ENCODE assay signal across 20 cellular contexts in the genomic region with DNA sequence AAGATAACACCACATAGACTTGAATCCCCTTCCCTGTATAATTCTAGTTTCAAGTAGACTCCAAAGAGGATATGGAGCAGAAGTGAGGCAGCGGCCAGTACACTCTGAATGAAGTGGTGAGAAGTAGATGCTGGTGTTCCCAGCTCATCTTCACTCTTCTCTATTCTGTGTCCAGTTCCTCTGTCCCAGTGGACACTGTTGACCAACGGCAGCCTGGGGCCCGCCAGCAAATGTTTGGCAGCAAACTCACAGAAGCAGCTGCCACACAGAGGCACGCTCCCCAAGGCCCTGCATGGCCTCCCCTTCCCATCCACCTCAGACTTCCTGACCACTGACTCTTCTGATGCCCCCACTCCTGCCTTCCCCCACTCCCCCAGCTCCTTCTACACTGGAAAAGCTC.
DNase-seq lines count a peak whose midpoint lies in the region; ATAC-seq, FAIRE-seq and TF ChIP-seq lines count a peak whose summit lies in the region.
"Had no signal": no experiment of that assay in that cellular context is flagged by ENCODE, and none has a peak within 500 bp of the region (broad histone marks: within the 10 kb centered on the region; RNA-seq: fewer than 3 reads in every experiment).

No MANE protein-coding gene starts in this region.

- TF ChIP-seq CTCF in astrocyte (IDR thresholded peaks at IDR 0.05; ENCODE audit: insufficient read depth, low read depth, low read length) (no peak), psoas muscle (IDR thresholded peaks at IDR 0.05) (no peak), type B pancreatic cell (conservative IDR thresholded peaks at IDR 0.05) (no peak)

- peaks cover 17% of the 10 kb centered on the region for H3K4me1 Mint-ChIP-seq in astrocyte (ENCODE audit: low read depth, unreplicated experiment)
- H3K4me1 Mint-ChIP-seq in type B pancreatic cell (ENCODE audit: unreplicated experiment): peaks cover 8% of the 10 kb centered on the region
- no peaks in the 10 kb centered on the region for H3K4me1 Mint-ChIP-seq in activated T-helper 2 cell treated with anti-CD3 and anti-CD28 coated beads, Interferon-gamma antibody, Interleukin-2, Interleukin-4, amounts not matched to agents 10 μg/mL and 5 μg/mL and 100 μg/mL, durations not matched to agents 14 hours and 24 hours and 36 hours (ENCODE audit: low read depth)
- H3K4me1 Mint-ChIP-seq: CD4-positive, alpha-beta memory T cell had no signal

- no peak overlapping the region for H2AFZ ChIP-seq in astrocyte (ENCODE audit: low read depth, low read length)
- H2AFZ ChIP-seq: GM23248 had no signal

- peaks cover 5% of the 10 kb centered on the region for H3K9me3 Mint-ChIP-seq in astrocyte (ENCODE audit: unreplicated experiment)
- peaks cover 24% of the 10 kb centered on the region for H3K9me3 Mint-ChIP-seq in type B pancreatic cell
- peaks cover 12% of the 10 kb centered on the region for H3K9me3 Mint-ChIP-seq in activated T-helper 2 cell treated with anti-CD3 and anti-CD28 coated beads, Interferon-gamma antibody, Interleukin-2, Interleukin-4, amounts not matched to agents 10 μg/mL and 5 μg/mL and 100 μg/mL, durations not matched to agents 14 hours and 24 hours and 36 hours

- ATAC-seq in psoas muscle (peak in 1 of 4 donors; percentile 54), HG02571 (IDR thresholded peaks at IDR 0.05; ENCODE audit: unreplicated experiment) (no peak), HG03378 (IDR thresholded peaks at IDR 0.05; ENCODE audit: unreplicated experiment) (no peak)
- ATAC-seq: HCT116 had no signal

- no peaks in the 10 kb centered on the region for H3K79me2 ChIP-seq in astrocyte (ENCODE audit: insufficient read depth, low read length)

- FAIRE-seq in astrocyte (lab: Jason Lieb, UNC): no peak
- FAIRE-seq: A204.1, D721Med, G401.6, GM12891, H54 had no signal

- DNase-seq in astrocyte (ENCODE audit: low read depth) (no peak), psoas muscle (peak; percentile 13 to 64), type B pancreatic cell (ENCODE audit: extremely low spot score, unreplicated experiment) (no peak), NCI-H1048 (lab: John Stamatoyannopoulos, UW) (no peak)
- DNase-seq in activated T-helper 2 cell treated with anti-CD3 and anti-CD28 coated beads, Interferon-gamma antibody, Interleukin-2, Interleukin-4, amounts not matched to agents 10 μg/mL and 5 μg/mL and 100 μg/mL, durations not matched to agents 14 hours and 24 hours and 36 hours (ENCODE audit: low spot score): no peak
- DNase-seq: BE2C; CD4-positive, alpha-beta memory T cell; DMS153; DMS79 treated with DMSO at 0.1 percent for 48 hours had no signal

- H3K9me3 ChIP-seq in astrocyte (ENCODE audit: insufficient read depth, low read depth, low read length) (no peaks in the 10 kb centered on the region), mesodermal cell (ENCODE audit: control insufficient read depth, low read length) (peaks cover 3% of the 10 kb centered on the region), psoas muscle (no peaks in the 10 kb centered on the region)
- H3K9me3 ChIP-seq: BE2C had no signal

- H3K27ac Mint-ChIP-seq in astrocyte (ENCODE audit: unreplicated experiment): no peak overlapping the region
- peak overlapping the region; percentile 92 for H3K27ac Mint-ChIP-seq in type B pancreatic cell
- no peak overlapping the region for H3K27ac Mint-ChIP-seq in activated T-helper 2 cell treated with anti-CD3 and anti-CD28 coated beads, Interferon-gamma antibody, Interleukin-2, Interleukin-4, amounts not matched to agents 10 μg/mL and 5 μg/mL and 100 μg/mL, durations not matched to agents 14 hours and 24 hours and 36 hours
- H3K27ac Mint-ChIP-seq: CD4-positive, alpha-beta memory T cell had no signal

- H3K27ac ChIP-seq in astrocyte (ENCODE audit: low read depth, low read length) (no peak overlapping the region), mesodermal cell (ENCODE audit: low read depth, low read length, severe bottlenecking) (peak overlapping the region; percentile 57), psoas muscle (no peak overlapping the region)
- H3K27ac ChIP-seq: C4-2B had no signal

- H3K4me2 ChIP-seq in astrocyte (ENCODE audit: low read length): peak overlapping the region; percentile 61

- H3K36me3 Mint-ChIP-seq in astrocyte (ENCODE audit: low read depth, unreplicated experiment) (no peaks in the 10 kb centered on the region), type B pancreatic cell (peaks cover 10% of the 10 kb centered on the region)
- H3K36me3 Mint-ChIP-seq in activated T-helper 2 cell treated with anti-CD3 and anti-CD28 coated beads, Interferon-gamma antibody, Interleukin-2, Interleukin-4, amounts not matched to agents 10 μg/mL and 5 μg/mL and 100 μg/mL, durations not matched to agents 14 hours and 24 hours and 36 hours (ENCODE audit: low read depth): no peaks in the 10 kb centered on the region
- H3K36me3 Mint-ChIP-seq: CD4-positive, alpha-beta memory T cell had no signal

- H3K4me3 Mint-ChIP-seq in astrocyte (ENCODE audit: unreplicated experiment) (no peak overlapping the region), type B pancreatic cell (peak overlapping the region; percentile 23)
- H3K4me3 Mint-ChIP-seq in activated T-helper 2 cell treated with anti-CD3 and anti-CD28 coated beads, Interferon-gamma antibody, Interleukin-2, Interleukin-4, amounts not matched to agents 10 μg/mL and 5 μg/mL and 100 μg/mL, durations not matched to agents 14 hours and 24 hours and 36 hours (ENCODE audit: low read depth): no peak overlapping the region
- H3K4me3 Mint-ChIP-seq: CD4-positive, alpha-beta memory T cell had no signal

- no peaks in the 10 kb centered on the region for H3K27me3 ChIP-seq in astrocyte (ENCODE audit: insufficient read depth, low read length)
- H3K27me3 ChIP-seq in psoas muscle (ENCODE audit: insufficient read depth in 3 of 3, low read length in 2 of 3): no peaks in the 10 kb centered on the region
- H3K27me3 ChIP-seq: BE2C had no signal

- H3K4me3 ChIP-seq in astrocyte (ENCODE audit: insufficient read depth, low read depth, low read length) (no peak overlapping the region), mesodermal cell (ENCODE audit: extremely low read depth, insufficient read depth, low read length, poor library complexity, severe bottlenecking) (no peak overlapping the region), psoas muscle (no peak overlapping the region)
- H3K4me3 ChIP-seq: GM23248 had no signal

- H3K27me3 Mint-ChIP-seq in astrocyte (ENCODE audit: low read depth, unreplicated experiment) (no peaks in the 10 kb centered on the region), type B pancreatic cell (no peaks in the 10 kb centered on the region)
- no peaks in the 10 kb centered on the region for H3K27me3 Mint-ChIP-seq in activated T-helper 2 cell treated with anti-CD3 and anti-CD28 coated beads, Interferon-gamma antibody, Interleukin-2, Interleukin-4, amounts not matched to agents 10 μg/mL and 5 μg/mL and 100 μg/mL, durations not matched to agents 14 hours and 24 hours and 36 hours (ENCODE audit: low read depth)
- H3K27me3 Mint-ChIP-seq: CD4-positive, alpha-beta memory T cell had no signal

- no peaks in the 10 kb centered on the region for H4K20me1 ChIP-seq in astrocyte (ENCODE audit: insufficient read depth, low read length)

- WGBS in mesodermal cell (ENCODE audit: insufficient coverage in 2 of 2), 2 experiments: 95% methylated on average over 3 of the region's 4 CpGs
- WGBS in psoas muscle, 3 donors: 20 to 30% (median 26%) methylated on average over 4 of the region's 4 CpGs

- no peaks in the 10 kb centered on the region for H3K36me3 ChIP-seq in astrocyte (ENCODE audit: insufficient read depth, low read length)
- no peaks in the 10 kb centered on the region for H3K36me3 ChIP-seq in mesodermal cell (ENCODE audit: control insufficient read depth, insufficient read depth, low read length)
- no peaks in the 10 kb centered on the region for H3K36me3 ChIP-seq in psoas muscle (ENCODE audit: insufficient read depth in 1 of 2, low read depth in 1 of 2)
- H3K36me3 ChIP-seq: BE2C had no signal

- intact Hi-C loops in psoas muscle (cut with DNase I): no loop called here
- intact Hi-C loops in activated T-helper 2 cell treated with anti-CD3 and anti-CD28 coated beads, Interferon-gamma antibody, Interleukin-2, Interleukin-4, amounts not matched to agents 10 μg/mL and 5 μg/mL and 100 μg/mL, durations not matched to agents 14 hours and 24 hours and 36 hours (cut with micrococcal nuclease): no loop called here

- peaks cover 13% of the 10 kb centered on the region for H3K4me1 ChIP-seq in astrocyte (ENCODE audit: insufficient read depth, low read length)
- H3K4me1 ChIP-seq in mesodermal cell (ENCODE audit: control insufficient read depth, insufficient read depth, low read length, poor library complexity, severe bottlenecking): peaks cover 8% of the 10 kb centered on the region
- H3K4me1 ChIP-seq in psoas muscle: no peaks in the 10 kb centered on the region
- H3K4me1 ChIP-seq: BE2C had no signal

- no peak overlapping the region for H3K9ac ChIP-seq in astrocyte (ENCODE audit: low read length)
- H3K9ac ChIP-seq: GM23248 had no signal

Comparison
In these comparisons a context has a peak if more than half of its experiments do, and no peak if none do; other contexts are left out.
1. DNase-seq: peak in psoas muscle (2 of 2); none in astrocyte (single experiment), type B pancreatic cell (single experiment), activated T-helper 2 cell treated with anti-CD3 and anti-CD28 coated beads, Interferon-gamma antibody, Interleukin-2, Interleukin-4, amounts not matched to agents 10 μg/mL and 5 μg/mL and 100 μg/mL, durations not matched to agents 14 hours and 24 hours and 36 hours (single experiment) and NCI-H1048 (single experiment).